In the genomic region with DNA sequence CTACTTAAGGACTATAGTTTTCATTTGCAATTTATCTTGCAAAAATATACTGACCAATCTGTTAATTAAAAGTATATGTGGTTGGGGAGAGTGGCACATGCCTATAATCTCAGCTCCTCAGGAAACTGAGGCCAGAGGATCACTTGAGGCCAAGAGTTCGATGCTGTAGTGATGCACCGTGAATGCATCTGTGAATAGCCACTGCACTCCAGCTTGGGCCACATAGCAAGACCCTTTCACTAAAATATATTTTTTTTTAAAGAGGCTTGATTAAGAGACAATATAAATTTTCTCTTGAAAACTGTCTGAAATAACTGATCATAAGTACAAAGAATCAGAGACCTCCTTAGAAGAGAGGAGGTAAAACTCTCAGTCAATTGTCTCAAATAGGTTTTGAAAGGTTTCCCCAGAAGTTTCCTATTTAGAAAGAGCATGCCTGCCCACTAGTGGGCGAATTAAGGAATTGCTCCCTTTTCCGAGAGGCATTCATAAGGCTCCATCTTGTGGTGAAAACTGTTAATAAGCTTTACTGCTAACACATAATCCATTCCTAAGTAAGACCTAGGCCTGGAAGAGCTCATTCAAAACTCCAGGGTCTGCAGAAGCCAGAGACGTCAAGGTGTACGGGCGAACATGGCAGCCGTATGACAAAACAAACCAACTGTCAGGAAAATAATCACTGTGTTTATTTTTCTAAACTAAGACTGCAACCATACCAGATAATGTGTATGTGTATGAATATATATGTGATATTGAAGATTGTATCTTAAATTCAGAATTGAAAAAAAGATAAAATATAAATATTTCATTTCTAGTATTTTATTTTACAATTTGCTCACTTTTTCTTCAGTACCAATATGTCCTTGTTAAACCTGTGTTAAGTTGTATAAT, we compare ENCODE assay signal across 8 cellular contexts. TPM values are rescaled to one million over a fixed set of nuclear protein-coding genes. Genes with fewer than 3 reads are reported as not detected.
DNase-seq lines count a peak whose midpoint lies in the region; ATAC-seq and TF ChIP-seq lines count a peak whose summit lies in the region.

No MANE protein-coding gene starts in this region.

- no peaks in the 10 kb centered on the region for H3K36me3 ChIP-seq in DOHH2 (ENCODE audit: control insufficient read depth, low read length)

- H3K9me3 ChIP-seq in DOHH2 (ENCODE audit: control insufficient read depth, insufficient read depth, low read length) = peaks cover 3% of the 10 kb centered on the region; the same call in 1 of the 2 replicates

- H3K79me2 ChIP-seq in DOHH2 (ENCODE audit: control insufficient read depth, low read length) = no peaks in the 10 kb centered on the region

- H3K4me3 ChIP-seq in DOHH2 (ENCODE audit: low read length) = no peak overlapping the region

- ATAC-seq in GM21576 (IDR thresholded peaks at IDR 0.05; ENCODE audit: unreplicated experiment) = peak; percentile 85
- peak; percentile 94 to 99 (median 99) for ATAC-seq in natural killer cell

- H3K4me2 ChIP-seq in DOHH2 (ENCODE audit: low read length) = no peak overlapping the region

- H3K4me3 Mint-ChIP-seq in natural killer cell = no peak overlapping the region

- H3K27ac ChIP-seq in DOHH2 (ENCODE audit: low read depth, low read length) (no peak overlapping the region), substantia nigra (ENCODE audit: low read depth, low read length, poor library complexity, severe bottlenecking) (no peak overlapping the region)

- H3K36me3 Mint-ChIP-seq in natural killer cell = no peaks in the 10 kb centered on the region

- peaks cover 0 to 10% of the 10 kb centered on the region in 2 donors for H3K27me3 Mint-ChIP-seq in natural killer cell (ENCODE audit: low read depth in 2 of 2)

- no peaks in the 10 kb centered on the region for H4K20me1 ChIP-seq in DOHH2 (ENCODE audit: control insufficient read depth, insufficient read depth, low read depth, low read length)

- peaks cover 14% of the 10 kb centered on the region for H3K4me1 ChIP-seq in DOHH2 (ENCODE audit: control insufficient read depth, low read length)

- DNase-seq in HuH-7 (ENCODE audit: low spot score) (peak; percentile 62), NOMO-1 treated with dmso at 0.1 percent for 144 hours (lab: John Stamatoyannopoulos, UW; ENCODE audit: unreplicated experiment) (peak; percentile 33), erythroblast (lab: John Stamatoyannopoulos, UW) (peak; percentile 83 to 90), natural killer cell (peak; percentile 29), substantia nigra (lab: John Stamatoyannopoulos, UW) (peak in 30 of 49 donors; percentile 3 to 65 (median 21))
- DNase-seq in activated CD8-positive, alpha-beta memory T cell treated with anti-CD3 and anti-CD28 coated beads, Interleukin-2, amount 50 U/mL, for 1 hour (ENCODE audit: extremely low read depth) = peak; percentile 17

- H3K27me3 ChIP-seq in DOHH2 (ENCODE audit: control insufficient read depth, low read length) = no peaks in the 10 kb centered on the region

- no peak for TF ChIP-seq POLR2A in erythroblast (IDR thresholded peaks at IDR 0.05; ENCODE audit: low read length)

- intact Hi-C loops in natural killer cell (cut with micrococcal nuclease) = loop anchor here (1.0 to 2.0 kb wide), 3 partner anchors 207 to 583 kb away; a partner anchor contains a TSS

- H3K4me1 Mint-ChIP-seq in natural killer cell = no peaks in the 10 kb centered on the region

- no peak overlapping the region for H3K27ac Mint-ChIP-seq in natural killer cell

- TF ChIP-seq CTCF in DOHH2 (IDR thresholded peaks at IDR 0.05; ENCODE audit: low read depth, low read length, poor library complexity, severe bottlenecking) = peak; percentile 100
- peak; percentile 100 for TF ChIP-seq CTCF in natural killer cell (IDR thresholded peaks at IDR 0.05)

- H3K9me2 ChIP-seq in DOHH2 (replicated peaks; ENCODE audit: control insufficient read depth, low read length) = no peaks in the 10 kb centered on the region

- H3K9me3 Mint-ChIP-seq in natural killer cell = no peaks in the 10 kb centered on the region

- H3F3A ChIP-seq in DOHH2 (ENCODE audit: control insufficient read depth, insufficient read depth) = no peaks in the 10 kb centered on the region

RNA-seq across cellular contexts. Expression of a gene that starts 6.8 kb away (rescaled TPM):
- total RNA-seq in natural killer cell = not detected

RNA-seq across cellular contexts. Expression of a gene that starts 31.8 kb away (rescaled TPM):
- not detected for total RNA-seq in natural killer cell

RNA-seq across cellular contexts. Expression of a gene that starts 48.2 kb away (rescaled TPM):
- 100 to 1,000 TPM; 159 to 215 (median 181) TPM for total RNA-seq in natural killer cell

Comparison
In these comparisons a context has a peak if more than half of its experiments do, and no peak if none do; other contexts are left out.
1. DNase-seq: peak in every context shown above with its lines; median percentile 86 in erythroblast; 62 in HuH-7; 33 in NOMO-1 treated with dmso at 0.1 percent for 144 hours; 29 in natural killer cell; 21 in substantia nigra; 17 in activated CD8-positive, alpha-beta memory T cell treated with anti-CD3 and anti-CD28 coated beads, Interleukin-2, amount 50 U/mL, for 1 hour.